2 cellular contexts compared by ENCODE assay signal in the genomic region with DNA sequence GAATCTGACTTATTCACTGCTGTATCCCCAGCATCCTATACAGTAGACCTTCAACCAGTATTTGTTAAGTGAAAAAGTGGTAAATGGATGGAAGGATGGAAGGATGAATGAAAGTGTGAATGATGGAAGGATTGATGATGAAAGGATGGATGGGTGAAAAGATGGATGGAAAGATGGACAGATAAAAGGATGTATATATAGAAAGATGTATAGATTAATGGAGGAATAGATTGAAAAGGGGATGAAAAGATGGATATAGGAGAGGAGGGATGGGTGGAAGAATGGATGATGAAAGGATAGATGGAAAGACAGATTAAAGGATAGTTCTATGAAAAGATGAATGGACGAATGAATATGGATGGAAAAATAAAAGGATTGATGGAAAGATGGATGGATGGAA.
TF ChIP-seq lines count a peak whose summit lies in the region.

No MANE protein-coding gene starts in this region.

TF ChIP-seq in HEK293, 187 proteins besides CTCF, POLR2A, EP300 and RAD21:
- TF ChIP-seq, protein P1, sequence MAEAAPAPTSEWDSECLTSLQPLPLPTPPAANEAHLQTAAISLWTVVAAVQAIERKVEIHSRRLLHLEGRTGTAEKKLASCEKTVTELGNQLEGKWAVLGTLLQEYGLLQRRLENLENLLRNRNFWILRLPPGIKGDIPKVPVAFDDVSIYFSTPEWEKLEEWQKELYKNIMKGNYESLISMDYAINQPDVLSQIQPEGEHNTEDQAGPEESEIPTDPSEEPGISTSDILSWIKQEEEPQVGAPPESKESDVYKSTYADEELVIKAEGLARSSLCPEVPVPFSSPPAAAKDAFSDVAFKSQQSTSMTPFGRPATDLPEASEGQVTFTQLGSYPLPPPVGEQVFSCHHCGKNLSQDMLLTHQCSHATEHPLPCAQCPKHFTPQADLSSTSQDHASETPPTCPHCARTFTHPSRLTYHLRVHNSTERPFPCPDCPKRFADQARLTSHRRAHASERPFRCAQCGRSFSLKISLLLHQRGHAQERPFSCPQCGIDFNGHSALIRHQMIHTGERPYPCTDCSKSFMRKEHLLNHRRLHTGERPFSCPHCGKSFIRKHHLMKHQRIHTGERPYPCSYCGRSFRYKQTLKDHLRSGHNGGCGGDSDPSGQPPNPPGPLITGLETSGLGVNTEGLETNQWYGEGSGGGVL (tag by site-specific recombination; IDR thresholded peaks at IDR 0.05): no peak
- TF ChIP-seq ZNF830 (tag by site-specific recombination; IDR thresholded peaks at IDR 0.05; ENCODE audit: low read depth) (no peak), ZNF366 (tag by site-specific recombination; conservative IDR thresholded peaks at IDR 0.05) (peak; percentile 91), KLF7 (tag by site-specific recombination; IDR thresholded peaks at IDR 0.05; ENCODE audit: borderline replicate concordance) (no peak)

TF ChIP-seq in IMR-90, 13 proteins besides CTCF, POLR2A, EP300 and RAD21 (continued from another document):
- TF ChIP-seq, protein P2, sequence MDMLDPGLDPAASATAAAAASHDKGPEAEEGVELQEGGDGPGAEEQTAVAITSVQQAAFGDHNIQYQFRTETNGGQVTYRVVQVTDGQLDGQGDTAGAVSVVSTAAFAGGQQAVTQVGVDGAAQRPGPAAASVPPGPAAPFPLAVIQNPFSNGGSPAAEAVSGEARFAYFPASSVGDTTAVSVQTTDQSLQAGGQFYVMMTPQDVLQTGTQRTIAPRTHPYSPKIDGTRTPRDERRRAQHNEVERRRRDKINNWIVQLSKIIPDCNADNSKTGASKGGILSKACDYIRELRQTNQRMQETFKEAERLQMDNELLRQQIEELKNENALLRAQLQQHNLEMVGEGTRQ (IDR thresholded peaks at IDR 0.05; ENCODE audit: low read depth, low read length): no peak
- TF ChIP-seq MAFK (IDR thresholded peaks at IDR 0.05; ENCODE audit: low read depth, low read length) (no peak), BHLHE40 (IDR thresholded peaks at IDR 0.05; ENCODE audit: low read depth, low read length) (no peak)
- TF ChIP-seq, protein P3, sequence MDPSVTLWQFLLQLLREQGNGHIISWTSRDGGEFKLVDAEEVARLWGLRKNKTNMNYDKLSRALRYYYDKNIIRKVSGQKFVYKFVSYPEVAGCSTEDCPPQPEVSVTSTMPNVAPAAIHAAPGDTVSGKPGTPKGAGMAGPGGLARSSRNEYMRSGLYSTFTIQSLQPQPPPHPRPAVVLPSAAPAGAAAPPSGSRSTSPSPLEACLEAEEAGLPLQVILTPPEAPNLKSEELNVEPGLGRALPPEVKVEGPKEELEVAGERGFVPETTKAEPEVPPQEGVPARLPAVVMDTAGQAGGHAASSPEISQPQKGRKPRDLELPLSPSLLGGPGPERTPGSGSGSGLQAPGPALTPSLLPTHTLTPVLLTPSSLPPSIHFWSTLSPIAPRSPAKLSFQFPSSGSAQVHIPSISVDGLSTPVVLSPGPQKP (IDR thresholded peaks at IDR 0.05; ENCODE audit: borderline replicate concordance, low read depth, low read length): no peak
TF ChIP-seq in IMR-90: peak in this region for 0.
